ENCODE assay signal across 34 cellular contexts in the genomic region with DNA sequence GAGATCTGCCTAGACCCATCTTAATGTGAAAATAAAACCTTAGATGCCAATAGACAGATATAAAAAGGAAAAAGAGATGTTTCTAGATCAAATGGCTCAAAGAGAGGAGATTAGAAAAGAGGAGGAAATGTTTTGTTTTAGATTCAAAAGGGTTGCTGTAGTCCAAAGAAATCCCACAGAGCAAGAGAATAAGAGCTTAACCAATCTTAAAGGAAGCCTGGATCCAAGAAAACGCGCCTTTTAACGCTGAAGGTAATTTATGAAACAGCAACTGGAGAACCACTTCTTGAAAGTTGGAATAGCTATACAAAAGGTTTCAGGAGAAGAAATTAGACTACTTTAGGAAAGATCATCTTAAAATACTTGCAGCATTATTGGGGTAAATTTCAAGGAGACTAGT.
"Had no signal": no experiment of that assay in that cellular context is flagged by ENCODE, and none has a peak within 500 bp of the region (broad histone marks: within the 10 kb centered on the region; RNA-seq: fewer than 3 reads in every experiment).

No MANE protein-coding gene starts in this region.

- H3K36me3 ChIP-seq: MG63 had no signal

- H3K9me3 ChIP-seq: MG63 had no signal

- DNase-seq: Karpas-422, Kasumi-1, MG63, MM.1S, MV-4-11, NCI-H1048, NCI-H1092, NCI-H1092 treated with DMSO at 0.1 percent for 48 hours, NCI-H1105, NCI-H1105 treated with DMSO at 0.1 percent for 48 hours, NCI-H1417, NCI-H1417 treated with DMSO at 0.1 percent for 48 hours, NCI-H1436, NCI-H1436 treated with DMSO at 0.1 percent for 48 hours, NCI-H146, NCI-H1694, NCI-H1694 treated with DMSO at 0.1 percent for 48 hours, NCI-H187, NCI-H187 treated with DMSO at 0.1 percent for 48 hours, NCI-H1930, NCI-H2029, NCI-H2029 treated with DMSO at 0.1 percent for 48 hours, NCI-H2081, NCI-H2081 treated with DMSO at 0.1 percent for 48 hours, NCI-H2107, NCI-H2171, NCI-H2171 treated with DMSO at 0.1 percent for 48 hours, NCI-H2227 treated with DMSO at 0.1 percent for 48 hours, NCI-H226, NCI-H345, NCI-H446, NCI-H446 treated with DMSO at 0.1 percent for 48 hours, NCI-H510A, NCI-H510A treated with DMSO at 0.1 percent for 48 hours had no signal

- H3K4me3 ChIP-seq: MG63 had no signal
